ENCODE assay signal across 20 cellular contexts in the genomic region with DNA sequence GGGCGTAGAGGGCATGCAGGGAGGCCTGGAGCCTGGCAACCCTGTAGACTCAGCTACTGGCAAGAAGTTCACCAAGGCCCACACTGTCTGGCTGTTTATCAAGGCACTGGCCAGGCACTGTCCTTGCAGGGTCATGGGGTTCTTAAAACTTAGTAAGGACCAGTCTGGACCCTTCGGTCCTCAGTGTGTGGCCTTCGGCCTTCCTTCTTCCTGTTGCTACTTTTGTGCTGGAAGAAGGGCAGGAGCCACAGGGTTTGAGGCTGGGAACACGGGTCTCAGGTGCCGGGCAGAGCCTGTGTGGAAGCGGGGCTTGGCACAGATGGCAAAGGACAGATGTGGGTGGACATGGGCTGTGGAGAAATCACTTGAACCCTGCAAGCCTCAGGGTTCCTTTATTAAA.
DNase-seq lines count a peak whose midpoint lies in the region; ATAC-seq and TF ChIP-seq lines count a peak whose summit lies in the region.
"Had no signal": no experiment of that assay in that cellular context is flagged by ENCODE, and none has a peak within 500 bp of the region (broad histone marks: within the 10 kb centered on the region; RNA-seq: fewer than 3 reads in every experiment).

No MANE protein-coding gene starts in this region.

- H3K4me3 ChIP-seq in left ventricle myocardium inferior (no peak overlapping the region), neural progenitor cell (no peak overlapping the region), ovary (no peak overlapping the region)
- H3K4me3 ChIP-seq: A549, GM12878, MG63 had no signal

- H4K20me1 ChIP-seq in neural progenitor cell (ENCODE audit: low read depth) = no peaks in the 10 kb centered on the region

- H3K36me3 Mint-ChIP-seq in effector memory CD8-positive, alpha-beta T cell (ENCODE audit: insufficient read depth) = peaks cover 12% of the 10 kb centered on the region
- H3K36me3 Mint-ChIP-seq in neural progenitor cell = peaks cover 7% of the 10 kb centered on the region
- no peaks in the 10 kb centered on the region for H3K36me3 Mint-ChIP-seq in immature natural killer cell

- ATAC-seq in Right ventricle myocardium inferior (no peak), HG03175 (IDR thresholded peaks at IDR 0.05; ENCODE audit: unreplicated experiment) (no peak)
- no peak for ATAC-seq in effector memory CD8-positive, alpha-beta T cell (replicated peaks)
- ATAC-seq: A549, GM12878, PC-3 had no signal

- no peaks in the 10 kb centered on the region for H3K27me3 Mint-ChIP-seq in effector memory CD8-positive, alpha-beta T cell
- H3K27me3 Mint-ChIP-seq in neural progenitor cell (ENCODE audit: insufficient read depth, low read depth) (peaks cover 10% of the 10 kb centered on the region), immature natural killer cell (ENCODE audit: low read depth in 3 of 3) (peaks cover 2 to 3% (median 2%) of the 10 kb centered on the region in 3 donors)
- H3K27me3 Mint-ChIP-seq: B cell had no signal

- H2AFZ ChIP-seq in neural progenitor cell (replicated peaks) = no peak overlapping the region

- intact Hi-C loops in left ventricle myocardium inferior (cut with micrococcal nuclease) = no loop called here
- intact Hi-C loops in Right ventricle myocardium inferior (cut with DNase I) = no loop called here
- intact Hi-C loops in ovary (cut with DNase I) = no loop called here

- peaks cover 44% of the 10 kb centered on the region for H3K4me1 ChIP-seq in left ventricle myocardium inferior
- H3K4me1 ChIP-seq in neural progenitor cell = no peaks in the 10 kb centered on the region
- H3K4me1 ChIP-seq in ovary (ENCODE audit: insufficient read depth) = peaks cover 21% of the 10 kb centered on the region
- H3K4me1 ChIP-seq: A549 had no signal

- H3F3A ChIP-seq in neural progenitor cell (ENCODE audit: low read depth) = peaks cover 6% of the 10 kb centered on the region

- TF ChIP-seq CTCF in left ventricle myocardium inferior (IDR thresholded peaks at IDR 0.05; ENCODE audit: borderline replicate concordance) (no peak), neural progenitor cell (IDR thresholded peaks at IDR 0.05) (no peak), ovary (IDR thresholded peaks at IDR 0.05) (no peak)

- H3K9ac ChIP-seq in neural progenitor cell = no peak overlapping the region

- no peaks in the 10 kb centered on the region for H3K9me3 ChIP-seq in left ventricle myocardium inferior (replicated peaks)
- H3K9me3 ChIP-seq in neural progenitor cell (ENCODE audit: low read depth) = no peaks in the 10 kb centered on the region
- H3K9me3 ChIP-seq in ovary = no peaks in the 10 kb centered on the region
- H3K9me3 ChIP-seq: A549, MG63 had no signal

- no peak for TF ChIP-seq POLR2A in ovary (IDR thresholded peaks at IDR 0.05)

- no peak overlapping the region for H3K4me3 Mint-ChIP-seq in effector memory CD8-positive, alpha-beta T cell
- no peak overlapping the region for H3K4me3 Mint-ChIP-seq in neural progenitor cell
- H3K4me3 Mint-ChIP-seq in immature natural killer cell = no peak overlapping the region
- H3K4me3 Mint-ChIP-seq: B cell, CD14-positive monocyte had no signal

- H3K4me2 ChIP-seq in neural progenitor cell = no peak overlapping the region
- H3K4me2 ChIP-seq: A549 had no signal

- peak overlapping the region; percentile 24 to 67 for H3K27ac Mint-ChIP-seq in effector memory CD8-positive, alpha-beta T cell
- H3K27ac Mint-ChIP-seq in neural progenitor cell = peak overlapping the region; percentile 57
- no peak overlapping the region for H3K27ac Mint-ChIP-seq in immature natural killer cell

- no peaks in the 10 kb centered on the region for H3K27me3 ChIP-seq in left ventricle myocardium inferior (ENCODE audit: low read depth)
- H3K27me3 ChIP-seq in neural progenitor cell = no peaks in the 10 kb centered on the region
- H3K27me3 ChIP-seq in ovary = no peaks in the 10 kb centered on the region
- H3K27me3 ChIP-seq: MG63 had no signal

- H3K27ac ChIP-seq in left ventricle myocardium inferior (replicated peaks) = peak overlapping the region; percentile 74
- H3K27ac ChIP-seq in neural progenitor cell = no peak overlapping the region
- H3K27ac ChIP-seq in ovary = no peak overlapping the region
- H3K27ac ChIP-seq: A549 had no signal

- H3K79me2 ChIP-seq in neural progenitor cell (ENCODE audit: low read depth) = no peaks in the 10 kb centered on the region

- WGBS in ovary, 3 donors = 82 to 93% (median 85%) methylated on average over 6 of the region's 6 CpGs

- H3K4me1 Mint-ChIP-seq in effector memory CD8-positive, alpha-beta T cell (ENCODE audit: low read depth in 2 of 2) = peaks cover 13 to 17% of the 10 kb centered on the region in 2 donors
- H3K4me1 Mint-ChIP-seq in neural progenitor cell = no peaks in the 10 kb centered on the region
- peaks cover 4 to 5% of the 10 kb centered on the region in 2 donors for H3K4me1 Mint-ChIP-seq in immature natural killer cell
- H3K4me1 Mint-ChIP-seq: B cell, CD14-positive monocyte had no signal

- no peak for DNase-seq in left ventricle myocardium inferior
- no peak for DNase-seq in Right ventricle myocardium inferior (ENCODE audit: missing footprints)
- no peak for DNase-seq in effector memory CD8-positive, alpha-beta T cell
- DNase-seq in neural progenitor cell (ENCODE audit: low spot score) = no peak
- no peak for DNase-seq in ovary
- no peak for DNase-seq in NOMO-1 treated with dmso at 0.1 percent for 144 hours (lab: John Stamatoyannopoulos, UW; ENCODE audit: unreplicated experiment)
- no peak for DNase-seq in immature natural killer cell
- DNase-seq: DMS79, MG63, NCI-H1417 treated with DMSO at 0.1 percent for 48 hours, NCI-H187, NCI-H446 treated with DMSO at 0.1 percent for 48 hours, NCI-H526 treated with DMSO at 0.1 percent for 48 hours, PC-3, SHP77 had no signal

- no peak for TF ChIP-seq EP300 in ovary (IDR thresholded peaks at IDR 0.05)

- H3K36me3 ChIP-seq in left ventricle myocardium inferior = no peaks in the 10 kb centered on the region
- no peaks in the 10 kb centered on the region for H3K36me3 ChIP-seq in neural progenitor cell
- no peaks in the 10 kb centered on the region for H3K36me3 ChIP-seq in ovary
- H3K36me3 ChIP-seq: MG63 had no signal

- no peaks in the 10 kb centered on the region for H3K9me3 Mint-ChIP-seq in effector memory CD8-positive, alpha-beta T cell
- H3K9me3 Mint-ChIP-seq in neural progenitor cell (peaks cover 2% of the 10 kb centered on the region), immature natural killer cell (peaks cover 0 to 2% (median 0%) of the 10 kb centered on the region in 6 donors)

Comparison
In these comparisons a context has a peak if more than half of its experiments do, and no peak if none do; other contexts are left out.
1. H3K27ac Mint-ChIP-seq: peak in effector memory CD8-positive, alpha-beta T cell (2 of 2) and neural progenitor cell (single experiment); none in immature natural killer cell (0 of 6).